Comparison of ENCODE assay signal across 8 cellular contexts in genomic region chr1:65003316-65003664, GRCh38. TPM values are rescaled to one million over a fixed set of nuclear protein-coding genes. Genes with fewer than 3 reads are reported as not detected.
DNase-seq lines count a peak whose midpoint lies in the region; ATAC-seq and TF ChIP-seq lines count a peak whose summit lies in the region.

No MANE protein-coding gene starts in this region.

- no peaks in the 10 kb centered on the region for H3K36me3 ChIP-seq in gastrocnemius medialis

- in situ Hi-C loops in gastrocnemius medialis (cut with MboI; ENCODE audit: low sequenced_read_pairs in 4 of 4) = no loop called here

- TF ChIP-seq CTCF in glutamatergic neuron (IDR thresholded peaks at IDR 0.05; ENCODE audit: partially characterized antibody, unreplicated experiment) (no peak), gastrocnemius medialis (IDR thresholded peaks at IDR 0.05 in 4 of 5, conservative IDR thresholded peaks at IDR 0.05 in 1 of 5) (no peak)

- peaks cover 5% of the 10 kb centered on the region for H3K36me3 Mint-ChIP-seq in activated CD4-positive, alpha-beta memory T cell treated with anti-CD3 and anti-CD28 coated beads, Interleukin-2, amount 10 ng/mL, durations not matched to agents 7 days and 5 days (ENCODE audit: low read depth)
- H3K36me3 Mint-ChIP-seq in glutamatergic neuron (ENCODE audit: unreplicated experiment) = peaks cover 11% of the 10 kb centered on the region

- ATAC-seq in GM21390 (IDR thresholded peaks at IDR 0.05; ENCODE audit: unreplicated experiment) (peak; percentile 14), gastrocnemius medialis (peak in 1 of 2 donors; percentile 0), HG03039 (IDR thresholded peaks at IDR 0.05; ENCODE audit: unreplicated experiment) (no peak), GM18511 (IDR thresholded peaks at IDR 0.05; ENCODE audit: unreplicated experiment) (no peak)

- H3K4me3 Mint-ChIP-seq in activated CD4-positive, alpha-beta memory T cell treated with anti-CD3 and anti-CD28 coated beads, Interleukin-2, amount 10 ng/mL, durations not matched to agents 7 days and 5 days = peak overlapping the region; percentile 79
- H3K4me3 Mint-ChIP-seq in glutamatergic neuron (ENCODE audit: unreplicated experiment) = peak overlapping the region; percentile 58

- no peaks in the 10 kb centered on the region for H3K9me3 ChIP-seq in gastrocnemius medialis

- no peak for TF ChIP-seq POLR2A in gastrocnemius medialis (IDR thresholded peaks at IDR 0.05)

- H3K27me3 Mint-ChIP-seq in activated CD4-positive, alpha-beta memory T cell treated with anti-CD3 and anti-CD28 coated beads, Interleukin-2, amount 10 ng/mL, durations not matched to agents 7 days and 5 days = peaks cover 24% of the 10 kb centered on the region
- peaks cover 13% of the 10 kb centered on the region for H3K27me3 Mint-ChIP-seq in glutamatergic neuron (ENCODE audit: unreplicated experiment)

- POLR2A ChIA-PET in activated CD4-positive, alpha-beta memory T cell treated with anti-CD3 and anti-CD28 coated beads, Interleukin-2, amount 10 ng/mL, durations not matched to agents 7 days and 5 days (lab: Charles Lee) = interaction anchor here (1.3 to 5.2 kb wide), 3 partner anchors 37 to 80 kb away, joined by 3 to 37 read pairs (median 14); partner anchors contain the start of gene JAK1

- no peaks in the 10 kb centered on the region for H3K27me3 ChIP-seq in gastrocnemius medialis

- H3K27ac Mint-ChIP-seq in activated CD4-positive, alpha-beta memory T cell treated with anti-CD3 and anti-CD28 coated beads, Interleukin-2, amount 10 ng/mL, durations not matched to agents 7 days and 5 days = no peak overlapping the region
- H3K27ac Mint-ChIP-seq in glutamatergic neuron (ENCODE audit: unreplicated experiment) = no peak overlapping the region

- CTCF ChIA-PET in activated CD4-positive, alpha-beta memory T cell treated with anti-CD3 and anti-CD28 coated beads, Interleukin-2, amount 10 ng/mL, durations not matched to agents 7 days and 5 days (lab: Charles Lee) = interaction anchor here (0.7 to 1.2 kb wide), 5 partner anchors 10 to 40 kb away, joined by 3 to 5 read pairs (median 3); no protein-coding TSS in a partner anchor

- H3K9me3 Mint-ChIP-seq in activated CD4-positive, alpha-beta memory T cell treated with anti-CD3 and anti-CD28 coated beads, Interleukin-2, amount 10 ng/mL, durations not matched to agents 7 days and 5 days = peaks cover 3% of the 10 kb centered on the region
- peaks cover 3% of the 10 kb centered on the region for H3K9me3 Mint-ChIP-seq in glutamatergic neuron (ENCODE audit: unreplicated experiment)

- H3K27ac ChIP-seq in gastrocnemius medialis (peak overlapping the region; percentile 93 to 100 (median 96)), substantia nigra (ENCODE audit: low read depth, low read length, poor library complexity, severe bottlenecking) (no peak overlapping the region)

- peaks cover 10 to 13% of the 10 kb centered on the region in 2 donors for H3K4me1 ChIP-seq in gastrocnemius medialis

- intact Hi-C loops in gastrocnemius medialis (cut with DNase I; ENCODE audit: low total_unique reads) = loop anchor here (2.0 kb wide), 2 partner anchors 36 to 64 kb away; partner anchors contain the start of gene JAK1

- no peak for DNase-seq in activated CD4-positive, alpha-beta memory T cell treated with anti-CD3 and anti-CD28 coated beads, Interleukin-2, amount 10 ng/mL, durations not matched to agents 7 days and 5 days
- DNase-seq in glutamatergic neuron = no peak
- no peak for DNase-seq in gastrocnemius medialis
- no peak for DNase-seq in hepatic stellate cell (ENCODE audit: low spot score)
- no peak for DNase-seq in substantia nigra (lab: John Stamatoyannopoulos, UW)

- peaks cover 30% of the 10 kb centered on the region for H3K4me1 Mint-ChIP-seq in activated CD4-positive, alpha-beta memory T cell treated with anti-CD3 and anti-CD28 coated beads, Interleukin-2, amount 10 ng/mL, durations not matched to agents 7 days and 5 days
- H3K4me1 Mint-ChIP-seq in glutamatergic neuron (ENCODE audit: low read depth, unreplicated experiment) = no peaks in the 10 kb centered on the region

- peak overlapping the region; percentile 60 to 87 (median 80) for H3K4me3 ChIP-seq in gastrocnemius medialis

RNA-seq across cellular contexts. Expression of gene JAK1, which starts 36.9 kb away (rescaled TPM):
- total RNA-seq in activated CD4-positive, alpha-beta memory T cell treated with anti-CD3 and anti-CD28 coated beads, Interleukin-2, amount 10 ng/mL, durations not matched to agents 7 days and 5 days = 100 to 1,000 TPM; 204 to 205 TPM
- total RNA-seq in glutamatergic neuron (ENCODE audit: unreplicated experiment) = 16.9 TPM
- total RNA-seq in gastrocnemius medialis = 100 to 1,000 TPM; 121 to 241 (median 165) TPM
